ENCODE assay signal across 19 cellular contexts in the genomic region with DNA sequence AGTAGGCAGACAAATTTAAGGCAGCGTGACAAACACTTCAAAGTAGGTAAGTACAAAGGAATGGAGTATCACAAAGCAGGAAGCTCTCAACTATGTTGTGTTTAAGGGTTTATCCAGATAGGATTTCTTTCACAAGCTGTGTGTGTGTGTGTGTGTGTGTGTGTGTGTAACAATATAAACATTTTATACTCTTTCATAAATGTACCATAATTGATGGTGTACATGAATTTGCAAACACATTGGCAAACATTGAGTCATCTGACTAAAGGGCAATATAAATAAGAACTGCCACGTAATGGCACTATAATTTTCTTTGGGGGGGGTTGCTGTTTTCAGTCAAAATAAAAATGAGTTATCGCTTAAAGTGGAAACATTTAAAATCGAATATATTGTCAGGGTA.
DNase-seq lines count a peak whose midpoint lies in the region; ATAC-seq and TF ChIP-seq lines count a peak whose summit lies in the region.
"Had no signal": no experiment of that assay in that cellular context is flagged by ENCODE, and none has a peak within 500 bp of the region (broad histone marks: within the 10 kb centered on the region; RNA-seq: fewer than 3 reads in every experiment).

No MANE protein-coding gene starts in this region.

- no peak overlapping the region for H4K8ac ChIP-seq in mesenchymal stem cell (ENCODE audit: low read length)

- 62% methylated on average over 1 of the region's 4 CpGs for WGBS in mesenchymal stem cell

- no peak overlapping the region for H4K91ac ChIP-seq in mesenchymal stem cell (ENCODE audit: low read length)

- no peaks in the 10 kb centered on the region for H3K4me1 Mint-ChIP-seq in natural killer cell

- H3K79me1 ChIP-seq in mesenchymal stem cell (replicated peaks; ENCODE audit: low read length, poor library complexity, severe bottlenecking): no peaks in the 10 kb centered on the region

- H3K27me3 Mint-ChIP-seq in natural killer cell (ENCODE audit: low read depth in 2 of 2): no peaks in the 10 kb centered on the region

- no peak overlapping the region for H3K4me2 ChIP-seq in mesenchymal stem cell (ENCODE audit: low read length, poor library complexity, severe bottlenecking)
- H3K4me2 ChIP-seq: A549; BLaER1 treated with 17β-estradiol and CSF1 and Interleukin-3, amounts not matched to agents 10 nM and 100 nM had no signal

- TF ChIP-seq CTCF in astrocyte of the spinal cord (IDR thresholded peaks at IDR 0.05; ENCODE audit: low read depth, low read length) (no peak), natural killer cell (IDR thresholded peaks at IDR 0.05) (no peak)

- H3K27me3 ChIP-seq in mesenchymal stem cell (ENCODE audit: control insufficient read depth in 1 of 2, insufficient read depth in 1 of 2, low read length in 2 of 2): no peaks in the 10 kb centered on the region
- H3K27me3 ChIP-seq: BLaER1 treated with 17β-estradiol and CSF1 and Interleukin-3, amounts not matched to agents 10 nM and 100 nM; SJCRH30 had no signal

- no peaks in the 10 kb centered on the region for H3K36me3 ChIP-seq in mesenchymal stem cell (ENCODE audit: control insufficient read depth in 1 of 2, insufficient read depth in 2 of 2, low read depth in 1 of 2, low read length in 2 of 2)
- H3K36me3 ChIP-seq: BLaER1 treated with 17β-estradiol and CSF1 and Interleukin-3, amounts not matched to agents 10 nM and 100 nM; SJCRH30 had no signal

- no peak overlapping the region for H3K27ac ChIP-seq in mesenchymal stem cell (ENCODE audit: low read length, poor library complexity, severe bottlenecking)
- H3K27ac ChIP-seq: A549; BLaER1 treated with 17β-estradiol and CSF1 and Interleukin-3, amounts not matched to agents 10 nM and 100 nM; SJCRH30 had no signal

- H3K14ac ChIP-seq in mesenchymal stem cell (ENCODE audit: low read length in 2 of 2): no peak overlapping the region

- no peak overlapping the region for H3K23ac ChIP-seq in mesenchymal stem cell (ENCODE audit: low read length in 2 of 2)

- no peak overlapping the region for H2BK12ac ChIP-seq in mesenchymal stem cell (ENCODE audit: low read length in 2 of 2)

- H2BK120ac ChIP-seq in mesenchymal stem cell (ENCODE audit: low read depth, low read length): no peak overlapping the region

- H3K9me3 Mint-ChIP-seq in natural killer cell: peaks cover 8 to 22% of the 10 kb centered on the region in 2 donors

- no peak overlapping the region for H2BK15ac ChIP-seq in mesenchymal stem cell (ENCODE audit: low read depth, poor library complexity, severe bottlenecking)

- intact Hi-C loops in natural killer cell (cut with micrococcal nuclease) (no loop called here), posterior vena cava (cut with DNase I) (no loop called here)

- H2AFZ ChIP-seq in mesenchymal stem cell (ENCODE audit: low read depth, low read length): no peak overlapping the region

- in situ Hi-C loops in astrocyte of the spinal cord (cut with HindIII; ENCODE audit: low sequenced_read_pairs): no loop called here

- peaks cover 4% of the 10 kb centered on the region for H3K36me3 Mint-ChIP-seq in natural killer cell

- peaks cover 25% of the 10 kb centered on the region for H3K9me3 ChIP-seq in mesenchymal stem cell (ENCODE audit: control insufficient read depth, low read length)
- H3K9me3 ChIP-seq: SJCRH30 had no signal

- no peak overlapping the region for H3K18ac ChIP-seq in mesenchymal stem cell (ENCODE audit: low read depth in 1 of 2, low read length in 2 of 2)

- H3K4me3 ChIP-seq in astrocyte of the spinal cord (ENCODE audit: low read depth, low read length) (no peak overlapping the region), mesenchymal stem cell (ENCODE audit: insufficient read depth in 1 of 2, low read depth in 1 of 2, low read length in 2 of 2) (no peak overlapping the region)
- H3K4me3 ChIP-seq: A549; BLaER1 treated with 17β-estradiol and CSF1 and Interleukin-3, amounts not matched to agents 10 nM and 100 nM; SJCRH30 had no signal

- ATAC-seq in HG03354 (IDR thresholded peaks at IDR 0.05; ENCODE audit: poor library complexity, severe bottlenecking, unreplicated experiment): no peak
- no peak for ATAC-seq in HG03280 (IDR thresholded peaks at IDR 0.05; ENCODE audit: unreplicated experiment)
- ATAC-seq in natural killer cell: no peak
- ATAC-seq: A549, HepG2 had no signal

- no peak overlapping the region for H3K27ac Mint-ChIP-seq in natural killer cell

- H3K4me1 ChIP-seq in mesenchymal stem cell (ENCODE audit: control insufficient read depth, insufficient read depth, low read depth, low read length): no peaks in the 10 kb centered on the region
- H3K4me1 ChIP-seq: A549; BLaER1 treated with 17β-estradiol and CSF1 and Interleukin-3, amounts not matched to agents 10 nM and 100 nM; SJCRH30 had no signal

- no peak overlapping the region for H3K9ac ChIP-seq in mesenchymal stem cell (ENCODE audit: low read length)
- H3K9ac ChIP-seq: BLaER1 treated with 17β-estradiol and CSF1 and Interleukin-3, amounts not matched to agents 10 nM and 100 nM had no signal

- peak; percentile 26 for DNase-seq in COR-L47 (lab: John Stamatoyannopoulos, UW)
- peak; percentile 73 for DNase-seq in NCI-H748 (lab: John Stamatoyannopoulos, UW; ENCODE audit: unreplicated experiment)
- peak; percentile 1 for DNase-seq in astrocyte of the spinal cord (ENCODE audit: low read depth, low spot score)
- peak; percentile 10 for DNase-seq in mesenchymal stem cell
- no peak for DNase-seq in natural killer cell
- no peak for DNase-seq in posterior vena cava (ENCODE audit: low spot score)
- DNase-seq: EL, GOT3, KG1, NCI-H1048, NCI-H1694, NCI-H446, NCI-H82, SJCRH30 had no signal

- no peak overlapping the region for H3K4me3 Mint-ChIP-seq in natural killer cell

- no peak overlapping the region for H2AK5ac ChIP-seq in mesenchymal stem cell (ENCODE audit: low read length, severe bottlenecking)

- H2BK5ac ChIP-seq in mesenchymal stem cell (ENCODE audit: low read depth, low read length, poor library complexity, severe bottlenecking): no peak overlapping the region

- no peak overlapping the region for H3K4ac ChIP-seq in mesenchymal stem cell (ENCODE audit: low read depth in 1 of 2, low read length in 2 of 2)

Comparison
In these comparisons a context has a peak if more than half of its experiments do, and no peak if none do; other contexts are left out.
1. DNase-seq: peak in COR-L47 (single experiment), NCI-H748 (single experiment), astrocyte of the spinal cord (single experiment) and mesenchymal stem cell (single experiment); none in natural killer cell (single experiment) and posterior vena cava (single experiment).